1 cellular context compared by ENCODE assay signal in the genomic region with DNA sequence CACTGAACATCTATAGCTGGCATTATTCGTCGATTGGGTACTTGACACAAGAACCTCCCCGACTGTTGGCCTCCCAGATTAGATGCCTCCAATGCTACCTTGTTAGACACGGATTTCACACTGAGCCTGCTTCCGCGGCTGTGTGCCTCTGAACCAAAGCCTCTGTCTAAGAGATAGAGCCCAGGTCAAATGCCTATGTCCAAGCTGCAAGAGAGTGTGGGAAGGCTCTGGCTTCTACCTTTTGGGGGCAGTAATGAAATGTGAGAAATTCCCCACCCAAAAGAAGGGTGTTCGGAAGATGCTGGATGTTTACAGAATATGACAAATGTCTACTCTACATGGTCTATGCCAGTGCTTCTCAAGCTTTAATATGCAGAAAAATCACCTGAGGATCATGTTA.
TF ChIP-seq lines count a peak whose summit lies in the region.

No MANE protein-coding gene starts in this region.

TF ChIP-seq in K562, 482 proteins besides CTCF, POLR2A, EP300 and RAD21:
- TF ChIP-seq CBX3 (IDR thresholded peaks at IDR 0.05; ENCODE audit: borderline replicate concordance in 1 of 2, low read length in 2 of 2), result no peak; a peak in 1 of 3 replicates
- TF ChIP-seq RCOR1 (IDR thresholded peaks at IDR 0.05; ENCODE audit: borderline replicate concordance in 1 of 2, low read depth in 2 of 2, low read length in 2 of 2), result peak in 1 of 2 experiments; percentile 66; a peak in 2 of 4 replicates
- 0 out of 2 replicates have a peak, but pooled peaks have one; percentile 20 for TF ChIP-seq JUND (IDR thresholded peaks at IDR 0.05; ENCODE audit: borderline replicate concordance, low read depth, low read length)
- no peak; the same call in 2 of the 3 replicates for TF ChIP-seq JUND (tag; IDR thresholded peaks at IDR 0.05; ENCODE audit: borderline replicate concordance, low read depth, low read length)
- peak; percentile 24 for TF ChIP-seq BRD9 (IDR thresholded peaks at IDR 0.05; ENCODE audit: low read depth, partially characterized antibody)
- TF ChIP-seq, protein P1, sequence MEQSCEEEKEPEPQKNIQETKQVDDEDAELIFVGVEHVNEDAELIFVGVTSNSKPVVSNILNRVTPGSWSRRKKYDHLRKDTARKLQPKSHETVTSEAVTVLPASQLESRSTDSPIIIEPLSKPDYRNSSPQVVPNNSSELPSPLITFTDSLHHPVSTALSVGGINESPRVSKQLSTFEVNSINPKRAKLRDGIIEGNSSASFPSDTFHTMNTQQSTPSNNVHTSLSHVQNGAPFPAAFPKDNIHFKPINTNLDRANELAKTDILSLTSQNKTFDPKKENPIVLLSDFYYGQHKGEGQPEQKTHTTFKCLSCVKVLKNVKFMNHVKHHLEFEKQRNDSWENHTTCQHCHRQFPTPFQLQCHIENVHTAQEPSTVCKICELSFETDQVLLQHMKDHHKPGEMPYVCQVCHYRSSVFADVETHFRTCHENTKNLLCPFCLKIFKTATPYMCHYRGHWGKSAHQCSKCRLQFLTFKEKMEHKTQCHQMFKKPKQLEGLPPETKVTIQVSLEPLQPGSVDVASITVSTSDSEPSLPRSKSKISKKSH (CRISPR knock-in tag; IDR thresholded peaks at IDR 0.05), result no peak
- TF ChIP-seq, protein P2, sequence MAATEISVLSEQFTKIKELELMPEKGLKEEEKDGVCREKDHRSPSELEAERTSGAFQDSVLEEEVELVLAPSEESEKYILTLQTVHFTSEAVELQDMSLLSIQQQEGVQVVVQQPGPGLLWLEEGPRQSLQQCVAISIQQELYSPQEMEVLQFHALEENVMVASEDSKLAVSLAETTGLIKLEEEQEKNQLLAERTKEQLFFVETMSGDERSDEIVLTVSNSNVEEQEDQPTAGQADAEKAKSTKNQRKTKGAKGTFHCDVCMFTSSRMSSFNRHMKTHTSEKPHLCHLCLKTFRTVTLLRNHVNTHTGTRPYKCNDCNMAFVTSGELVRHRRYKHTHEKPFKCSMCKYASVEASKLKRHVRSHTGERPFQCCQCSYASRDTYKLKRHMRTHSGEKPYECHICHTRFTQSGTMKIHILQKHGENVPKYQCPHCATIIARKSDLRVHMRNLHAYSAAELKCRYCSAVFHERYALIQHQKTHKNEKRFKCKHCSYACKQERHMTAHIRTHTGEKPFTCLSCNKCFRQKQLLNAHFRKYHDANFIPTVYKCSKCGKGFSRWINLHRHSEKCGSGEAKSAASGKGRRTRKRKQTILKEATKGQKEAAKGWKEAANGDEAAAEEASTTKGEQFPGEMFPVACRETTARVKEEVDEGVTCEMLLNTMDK (IDR thresholded peaks at IDR 0.05; ENCODE audit: borderline replicate concordance, insufficient read depth, low read depth, low read length, poor library complexity, severe bottlenecking), result peak; percentile 69
- TF ChIP-seq FOXK2 (conservative IDR thresholded peaks at IDR 0.05 in 1 of 2, IDR thresholded peaks at IDR 0.05 in 1 of 2; ENCODE audit: low read depth in 2 of 2), result peak; percentile 41 to 66; a peak in 3 of 4 replicates
- peak; percentile 59; the same call in 1 of the 2 replicates for TF ChIP-seq CTBP1 (IDR thresholded peaks at IDR 0.05; ENCODE audit: borderline replicate concordance)
- TF ChIP-seq MYC (IDR thresholded peaks at IDR 0.05; ENCODE audit: low read depth, low read length), result 0 out of 2 replicates have a peak, but pooled peaks have one; percentile 28
- TF ChIP-seq MYC (CRISPR knock-in tag; IDR thresholded peaks at IDR 0.05; ENCODE audit: borderline replicate concordance, low read depth), result no peak
- TF ChIP-seq BHLHE40 (IDR thresholded peaks at IDR 0.05; ENCODE audit: low read length), result 0 out of 2 replicates have a peak, but pooled peaks have one; percentile 3
- no peak for TF ChIP-seq COPS2 (conservative IDR thresholded peaks at IDR 0.05)
